Comparison of ENCODE assay signal across 19 cellular contexts in genomic region chr6:36076178-36077088, GRCh38. TPM values are rescaled to one million over a fixed set of nuclear protein-coding genes. Genes with fewer than 3 reads are reported as not detected.
DNase-seq lines count a peak whose midpoint lies in the region; ATAC-seq and TF ChIP-seq lines count a peak whose summit lies in the region.
"Had no signal": no experiment of that assay in that cellular context is flagged by ENCODE, and none has a peak within 500 bp of the region (broad histone marks: within the 10 kb centered on the region; RNA-seq: fewer than 3 reads in every experiment).

No MANE protein-coding gene starts in this region.

- ATAC-seq in foreskin keratinocyte: no peak
- ATAC-seq: psoas muscle had no signal

- H3K36me3 Mint-ChIP-seq in CD14-positive monocyte (peaks cover 66 to 79% of the 10 kb centered on the region in 2 donors), HFFc6 (ENCODE audit: low read depth) (peaks cover 27% of the 10 kb centered on the region)

- H3K4me1 ChIP-seq in osteoblast (ENCODE audit: insufficient read depth, low read length) (no peaks in the 10 kb centered on the region), foreskin keratinocyte (no peaks in the 10 kb centered on the region)
- H3K4me1 ChIP-seq: psoas muscle had no signal

- TF ChIP-seq CTCF in CD14-positive monocyte (IDR thresholded peaks at IDR 0.05) (no peak), HFFc6 (IDR thresholded peaks at IDR 0.05) (no peak), fibroblast of the aortic adventitia (IDR thresholded peaks at IDR 0.05; ENCODE audit: insufficient read depth, low read length) (no peak), osteoblast (IDR thresholded peaks at IDR 0.05; ENCODE audit: extremely low read depth, low read depth, low read length) (no peak), foreskin keratinocyte (conservative IDR thresholded peaks at IDR 0.05) (no peak)

- no peak overlapping the region for H3K4me3 ChIP-seq in fibroblast of the aortic adventitia (ENCODE audit: low read depth, low read length)
- no peak overlapping the region for H3K4me3 ChIP-seq in osteoblast (ENCODE audit: insufficient read depth, low read length)
- H3K4me3 ChIP-seq: adrenal gland, HAP-1, psoas muscle had no signal

- H3K27me3 ChIP-seq in osteoblast (ENCODE audit: insufficient read depth, low read length): no peaks in the 10 kb centered on the region
- H3K27me3 ChIP-seq in foreskin keratinocyte: no peaks in the 10 kb centered on the region
- H3K27me3 ChIP-seq: adrenal gland had no signal

- H3K36me3 ChIP-seq in osteoblast (ENCODE audit: insufficient read depth, low read length): peaks cover 37% of the 10 kb centered on the region

- H3K27me3 Mint-ChIP-seq in CD14-positive monocyte (ENCODE audit: low read depth in 3 of 3) (peaks cover 0 to 1% (median 0%) of the 10 kb centered on the region in 3 donors), HFFc6 (ENCODE audit: insufficient read depth) (no peaks in the 10 kb centered on the region)
- H3K27me3 Mint-ChIP-seq: brain, type B pancreatic cell had no signal

- no peak overlapping the region for H3K27ac ChIP-seq in osteoblast (ENCODE audit: low read depth, low read length)
- no peak overlapping the region for H3K27ac ChIP-seq in foreskin keratinocyte
- H3K27ac ChIP-seq: epithelial cell of prostate, psoas muscle had no signal

- DNase-seq in CD14-positive monocyte (ENCODE audit: low spot score): no peak
- DNase-seq in HFFc6: no peak
- peak; percentile 46 for DNase-seq in fibroblast of the aortic adventitia (ENCODE audit: low read depth)
- DNase-seq in osteoblast (ENCODE audit: insufficient read length, low spot score, missing footprints): peak; percentile 72
- no peak for DNase-seq in NCI-H748 treated with DMSO at 0.1 percent for 48 hours (lab: John Stamatoyannopoulos, UW)
- DNase-seq in foreskin keratinocyte: no peak
- no peak for DNase-seq in glomerular visceral epithelial cell (ENCODE audit: extremely low spot score)
- DNase-seq: adrenal gland, foreskin fibroblast, left cardiac atrium, mammary epithelial cell, MM.1S, NCI-H2029 treated with DMSO at 0.1 percent for 48 hours, psoas muscle had no signal

- peaks cover 19% of the 10 kb centered on the region for H3K4me1 Mint-ChIP-seq in CD14-positive monocyte
- H3K4me1 Mint-ChIP-seq in HFFc6 (ENCODE audit: low read depth): no peaks in the 10 kb centered on the region
- H3K4me1 Mint-ChIP-seq: brain had no signal

- H4K20me1 ChIP-seq in osteoblast (ENCODE audit: insufficient read depth, low read length): peaks cover 5% of the 10 kb centered on the region

- H3K9me3 Mint-ChIP-seq in CD14-positive monocyte (peaks cover 0 to 8% (median 4%) of the 10 kb centered on the region in 7 donors), HFFc6 (no peaks in the 10 kb centered on the region)

- H2AFZ ChIP-seq in osteoblast (ENCODE audit: low read length): no peak overlapping the region

- H3K9me3 ChIP-seq in osteoblast (ENCODE audit: low read depth, low read length): no peaks in the 10 kb centered on the region
- H3K9me3 ChIP-seq: adrenal gland, HAP-1 had no signal

- H3K27ac Mint-ChIP-seq in CD14-positive monocyte (peak overlapping the region in 5 of 7 donors; percentile 2 to 68 (median 13)), HFFc6 (peak overlapping the region; percentile 30; the same call in 1 of the 2 replicates)
- H3K27ac Mint-ChIP-seq: brain, type B pancreatic cell had no signal

- peaks cover 18% of the 10 kb centered on the region for H3K79me2 ChIP-seq in osteoblast (ENCODE audit: insufficient read depth, low read length)

- no peak overlapping the region for H3K4me2 ChIP-seq in osteoblast (ENCODE audit: insufficient read depth, low read length)

- no peak overlapping the region for H3K4me3 Mint-ChIP-seq in CD14-positive monocyte
- no peak overlapping the region for H3K4me3 Mint-ChIP-seq in HFFc6
- H3K4me3 Mint-ChIP-seq: brain, type B pancreatic cell had no signal

- intact Hi-C loops in CD14-positive monocyte (cut with micrococcal nuclease): no loop called here

RNA-seq across cellular contexts. Expression of gene MAPK14, which starts 48.8 kb away (rescaled TPM):
- polyA plus RNA-seq in CD14-positive monocyte (10 to 100 TPM; 83.7 to 96.6 TPM), foreskin keratinocyte (16.0 and 19.4 TPM in 2 replicates)
- 10 to 100 TPM; 34.1 to 40.4 (median 37.1) TPM for total RNA-seq in HFFc6 (2021; fragmentation: NEBNext Ultra II Directional; extraction: Animal tissue kit (Norgen Biotek cat#: 25700))
- total RNA-seq in fibroblast of the aortic adventitia (ENCODE audit: low replicate concordance) (72.5 and 99.8 TPM in 2 replicates), osteoblast (86.0 and 90.5 TPM in 2 replicates), foreskin keratinocyte (40.9 and 42.5 TPM in 2 replicates)

RNA-seq across cellular contexts. Expression of gene SLC26A8, which starts 52.0 kb away (rescaled TPM):
- polyA plus RNA-seq in CD14-positive monocyte (1 to 10 TPM in 1 of 2 donors, under 1 TPM in 1; 0.52 to 1.5 TPM), foreskin keratinocyte (0.01 and 0.13 TPM in 2 replicates)
- total RNA-seq in HFFc6 (2021; fragmentation: NEBNext Ultra II Directional; extraction: Animal tissue kit (Norgen Biotek cat#: 25700)): not detected
- total RNA-seq in fibroblast of the aortic adventitia (ENCODE audit: low replicate concordance) (0.18 TPM in 1 of 2 replicates, not detected in the other), osteoblast (under 0.01 TPM in 1 of 2 replicates, not detected in the other), foreskin keratinocyte (not detected in 2 replicates)
- total RNA-seq: T-helper 1 cell treated with Interleukin-12 subunit alpha and Interleukin-12 subunit beta and Interleukin-4 antibody, amounts not matched to agents 30 ng/mL and 1 ng/mL, for 36 hours had no signal

RNA-seq across cellular contexts. Expression of gene MAPK13, which starts 53.9 kb away (rescaled TPM):
- polyA plus RNA-seq in CD14-positive monocyte (1 to 10 TPM in 1 of 2 donors, under 1 TPM in 1; 0.88 to 2.4 TPM), foreskin keratinocyte (47.3 and 63.7 TPM in 2 replicates)
- total RNA-seq in HFFc6 (2021; fragmentation: NEBNext Ultra II Directional; extraction: Animal tissue kit (Norgen Biotek cat#: 25700)): 10 to 100 TPM in 2 of 6 experiments, 1 to 10 TPM in 4; 5.7 to 12.4 (median 6.5) TPM
- total RNA-seq in fibroblast of the aortic adventitia (ENCODE audit: low replicate concordance) (2.3 and 15.6 TPM in 2 replicates), osteoblast (4.3 and 6.8 TPM in 2 replicates), foreskin keratinocyte (34.0 and 36.5 TPM in 2 replicates)

Comparison
In these comparisons a context has a peak if more than half of its experiments do, and no peak if none do; other contexts are left out.
1. DNase-seq: peak in fibroblast of the aortic adventitia (single experiment) and osteoblast (single experiment); none in CD14-positive monocyte (single experiment), HFFc6 (single experiment), NCI-H748 treated with DMSO at 0.1 percent for 48 hours (single experiment), foreskin keratinocyte (0 of 2) and glomerular visceral epithelial cell (single experiment).